Comparison of ENCODE assay signal across 1 cellular context in genomic region chr22:21003782-21004181, GRCh38.
TF ChIP-seq lines count a peak whose summit lies in the region.

No MANE protein-coding gene starts in this region.

TF ChIP-seq in GM12878, 131 proteins besides CTCF, POLR2A, EP300 and RAD21:
- no peak for TF ChIP-seq TCF3 (IDR thresholded peaks at IDR 0.05; ENCODE audit: borderline replicate concordance, insufficient read depth, low read depth, low read length)
- no peak for TF ChIP-seq BACH1 (IDR thresholded peaks at IDR 0.05; ENCODE audit: borderline replicate concordance)
- TF ChIP-seq POLR2AphosphoS5 (IDR thresholded peaks at IDR 0.05; ENCODE audit: low read length): no peak
- no peak for TF ChIP-seq MXI1 (IDR thresholded peaks at IDR 0.05; ENCODE audit: low read depth, low read length)
- TF ChIP-seq BCL11A (IDR thresholded peaks at IDR 0.05; ENCODE audit: low read depth, low read length): no peak
- no peak for TF ChIP-seq IRF4 (IDR thresholded peaks at IDR 0.05; ENCODE audit: low read depth, low read length)
- TF ChIP-seq SMAD5 (IDR thresholded peaks at IDR 0.05; ENCODE audit: low read depth): no peak
- TF ChIP-seq HDGF (IDR thresholded peaks at IDR 0.05): no peak
- no peak for TF ChIP-seq NBN (IDR thresholded peaks at IDR 0.05)
- TF ChIP-seq POLR2AphosphoS2 (IDR thresholded peaks at IDR 0.05; ENCODE audit: low read depth, low read length): no peak
- no peak for TF ChIP-seq ESRRA (IDR thresholded peaks at IDR 0.05; ENCODE audit: low read length)
- no peak for TF ChIP-seq HSF1 (IDR thresholded peaks at IDR 0.05; ENCODE audit: low read depth, low read length)
- no peak for TF ChIP-seq BRCA1 (IDR thresholded peaks at IDR 0.05; ENCODE audit: low read depth, low read length)
- TF ChIP-seq KAT2A (conservative IDR thresholded peaks at IDR 0.05; ENCODE audit: control insufficient read depth, low read depth, low read length): no peak
TF ChIP-seq in GM12878: peak in this region for 0.
